ENCODE assay signal across 35 cellular contexts in the genomic region with DNA sequence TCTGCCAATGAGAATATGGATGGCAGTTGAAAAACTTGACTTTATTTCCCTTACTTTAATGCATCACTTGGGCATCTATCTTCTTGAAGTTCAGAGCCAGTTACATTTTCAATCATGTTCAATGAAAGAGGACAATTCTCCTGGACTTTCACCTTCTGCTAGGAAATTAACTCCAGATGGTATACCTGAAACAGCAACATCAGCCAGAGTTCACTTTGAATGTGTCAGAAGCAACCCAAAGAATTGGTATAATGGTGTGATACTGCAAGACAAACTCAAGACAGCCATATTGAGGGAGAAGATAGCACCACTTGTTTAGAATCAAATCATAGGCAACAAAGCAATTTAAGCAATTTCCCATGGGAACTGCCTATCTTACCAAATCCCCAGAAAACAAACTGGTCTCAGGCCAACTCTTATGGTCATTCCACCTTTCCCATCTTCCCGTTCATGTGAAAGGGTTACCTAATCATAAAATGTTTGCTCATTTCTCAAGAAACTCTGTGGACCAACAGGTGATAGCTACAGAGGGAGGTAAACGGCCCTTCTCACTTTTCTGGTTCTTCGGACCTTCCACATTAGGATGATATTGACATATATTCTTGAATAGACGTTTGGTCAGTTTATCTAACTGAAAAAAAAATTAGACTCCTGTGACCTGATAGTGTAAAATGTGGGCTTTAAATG. TPM values are rescaled to one million over a fixed set of nuclear protein-coding genes. Genes with fewer than 3 reads are reported as not detected.
"Had no signal": no experiment of that assay in that cellular context is flagged by ENCODE, and none has a peak within 500 bp of the region (broad histone marks: within the 10 kb centered on the region; RNA-seq: fewer than 3 reads in every experiment).

No MANE protein-coding gene starts in this region.

- H3K79me2 ChIP-seq: parathyroid adenoma had no signal

- ATAC-seq: naive thymus-derived CD8-positive, alpha-beta T cell; natural killer cell treated with Interleukin-12 subunit alpha and Interleukin-12 subunit beta and Interleukin-15 and Interleukin-18, amount 100 ng/mL, for 72 hours; psoas muscle; right cardiac atrium; sciatic nerve; stimulated activated memory B cell treated with anti-CD40 and anti-IgM and Interleukin-4, amounts not matched to agents 10 μg/mL and 1 μg/mL and 100 μg/mL, for 72 hours; stimulated activated naive CD8-positive, alpha-beta T cell treated with anti-CD3 and anti-CD28 coated beads, Interleukin-15, amount 100 ng/mL, for 72 hours; stimulated activated naive CD8-positive, alpha-beta T cell treated with anti-CD3 and anti-CD28 coated beads, Interleukin-15, Interleukin-2, amounts not matched to agents 100 U/mL and 50 U/mL, for 24 hours; upper lobe of right lung had no signal

- H3K9me3 ChIP-seq: ovary, psoas muscle, spleen, suprapubic skin, testis, tibial artery, transverse colon, upper lobe of right lung, uterus had no signal

- DNase-seq: naive thymus-derived CD8-positive, alpha-beta T cell; occipital lobe; ovary; posterior cingulate gyrus; psoas muscle; right cardiac atrium; spleen; stimulated activated CD4-positive, alpha-beta T cell treated with anti-CD3 and anti-CD28 coated beads, Interleukin-12 subunit alpha, Interleukin-12 subunit beta, amount 100 ng/mL, for 4 hours; stimulated activated CD4-positive, alpha-beta T cell treated with anti-CD3 and anti-CD28 coated beads, Interleukin-1b, Interleukin-23, amount 100 ng/mL, for 48 hours; stimulated activated CD4-positive, alpha-beta T cell treated with anti-CD3 and anti-CD28 coated beads, Interleukin-4, amount 100 ng/mL, for 1 hour; stimulated activated CD4-positive, alpha-beta T cell treated with anti-CD3 and anti-CD28 coated beads, Interleukin-4, amount 100 ng/mL, for 4 hours; stimulated activated CD8-positive, alpha-beta memory T cell treated with anti-CD3 and anti-CD28 coated beads, Interleukin-4, amount 100 ng/mL, for 48 hours; stimulated activated naive CD4-positive, alpha-beta T cell; stimulated activated naive CD8-positive, alpha-beta T cell treated with anti-CD3 and anti-CD28 coated beads, Interleukin-15, amount 100 ng/mL, for 72 hours; stimulated activated naive CD8-positive, alpha-beta T cell treated with anti-CD3 and anti-CD28 coated beads, Interleukin-15, Interleukin-2, amounts not matched to agents 100 U/mL and 50 U/mL, for 24 hours; substantia nigra; testis; tibial artery; transverse colon; upper lobe of right lung; uterus had no signal

- H3K27ac ChIP-seq: neural progenitor cell, ovary, parathyroid adenoma, psoas muscle, skin epidermis, spleen, suprapubic skin, testis, tibial artery, transverse colon, upper lobe of right lung, uterus had no signal

- H3K4me1 Mint-ChIP-seq: naive thymus-derived CD8-positive, alpha-beta T cell; stimulated activated memory B cell treated with anti-CD40 and anti-IgM and Interleukin-4, amounts not matched to agents 10 μg/mL and 1 μg/mL and 100 μg/mL, for 72 hours; stimulated activated naive CD8-positive, alpha-beta T cell treated with anti-CD3 and anti-CD28 coated beads, Interleukin-15, amount 100 ng/mL, for 72 hours had no signal

- H3K36me3 Mint-ChIP-seq: naive thymus-derived CD8-positive, alpha-beta T cell; natural killer cell treated with Interleukin-12 subunit alpha and Interleukin-12 subunit beta and Interleukin-15 and Interleukin-18, amount 100 ng/mL, for 72 hours; stimulated activated memory B cell treated with anti-CD40 and anti-IgM and Interleukin-4, amounts not matched to agents 10 μg/mL and 1 μg/mL and 100 μg/mL, for 72 hours; type B pancreatic cell had no signal

- H3K4me3 ChIP-seq: neural progenitor cell, ovary, psoas muscle, skin epidermis, smooth muscle cell, spleen, suprapubic skin, testis, tibial artery, transverse colon, upper lobe of right lung, uterus had no signal

- H3K36me3 ChIP-seq: neural progenitor cell, ovary, spleen, suprapubic skin, tibial artery, transverse colon, upper lobe of right lung, uterus had no signal

- H3K4me2 ChIP-seq: neural progenitor cell, smooth muscle cell had no signal

- H3K27me3 Mint-ChIP-seq: stimulated activated naive CD8-positive, alpha-beta T cell treated with anti-CD3 and anti-CD28 coated beads, Interleukin-15, amount 100 ng/mL, for 72 hours had no signal

- H3K9me3 Mint-ChIP-seq: natural killer cell treated with Interleukin-12 subunit alpha and Interleukin-12 subunit beta and Interleukin-15 and Interleukin-18, amount 100 ng/mL, for 72 hours; neural progenitor cell; stimulated activated memory B cell treated with anti-CD40 and anti-IgM and Interleukin-4, amounts not matched to agents 10 μg/mL and 1 μg/mL and 100 μg/mL, for 72 hours; type B pancreatic cell had no signal

- H3K4me3 Mint-ChIP-seq: naive thymus-derived CD8-positive, alpha-beta T cell; natural killer cell treated with Interleukin-12 subunit alpha and Interleukin-12 subunit beta and Interleukin-15 and Interleukin-18, amount 100 ng/mL, for 72 hours; neural progenitor cell; stimulated activated memory B cell treated with anti-CD40 and anti-IgM and Interleukin-4, amounts not matched to agents 10 μg/mL and 1 μg/mL and 100 μg/mL, for 72 hours; stimulated activated naive CD8-positive, alpha-beta T cell treated with anti-CD3 and anti-CD28 coated beads, Interleukin-15, amount 100 ng/mL, for 72 hours; type B pancreatic cell had no signal

- H3K27ac Mint-ChIP-seq: naive thymus-derived CD8-positive, alpha-beta T cell; natural killer cell treated with Interleukin-12 subunit alpha and Interleukin-12 subunit beta and Interleukin-15 and Interleukin-18, amount 100 ng/mL, for 72 hours; neural progenitor cell; progenitor cell of endocrine pancreas; stimulated activated memory B cell treated with anti-CD40 and anti-IgM and Interleukin-4, amounts not matched to agents 10 μg/mL and 1 μg/mL and 100 μg/mL, for 72 hours; stimulated activated naive CD8-positive, alpha-beta T cell treated with anti-CD3 and anti-CD28 coated beads, Interleukin-15, amount 100 ng/mL, for 72 hours; type B pancreatic cell had no signal

- H3K9ac ChIP-seq: neural progenitor cell, parathyroid adenoma had no signal

- H2AFZ ChIP-seq: neural progenitor cell, parathyroid adenoma had no signal

- H3K4me1 ChIP-seq: parathyroid adenoma, spleen, suprapubic skin, testis, tibial artery, transverse colon, upper lobe of right lung, uterus had no signal

- H3K27me3 ChIP-seq: neural progenitor cell, ovary, spleen, suprapubic skin, testis, tibial artery, transverse colon, upper lobe of right lung, uterus had no signal

RNA-seq across cellular contexts. Expression of a gene that starts 29.7 kb away (rescaled TPM):
- total RNA-seq: naive thymus-derived CD8-positive, alpha-beta T cell; occipital lobe; osteoblast; psoas muscle; renal cortical epithelial cell; right cardiac atrium; sciatic nerve; spleen; suprapubic skin; transverse colon; upper lobe of right lung; urinary bladder; uterus had no signal
- polyA plus RNA-seq: naive thymus-derived CD8-positive, alpha-beta T cell; neural cell; ovary; psoas muscle; right cardiac atrium; smooth muscle cell; spleen had no signal
